Comparison of ENCODE assay signal across 9 cellular contexts in the genomic region with DNA sequence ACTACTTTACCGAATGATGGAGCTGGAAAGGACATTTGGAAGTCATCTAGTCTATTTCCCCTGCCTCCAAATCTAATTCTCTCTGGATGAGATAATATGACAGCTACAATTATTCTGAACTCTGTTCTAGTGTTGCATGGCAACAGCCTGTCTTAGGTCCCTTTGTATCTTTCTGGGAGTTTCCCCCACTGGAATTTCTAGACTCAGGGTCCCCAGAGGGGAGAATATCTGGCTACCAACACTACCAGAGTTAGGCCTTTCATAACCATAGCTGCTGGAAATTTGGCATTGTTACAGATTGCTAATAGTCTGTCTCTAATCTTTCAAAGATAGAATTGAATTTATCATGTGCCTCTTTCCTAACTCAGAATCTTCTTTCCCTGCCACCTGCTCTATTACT. TPM values are rescaled to one million over a fixed set of nuclear protein-coding genes. Genes with fewer than 3 reads are reported as not detected.
DNase-seq lines count a peak whose midpoint lies in the region; ATAC-seq and TF ChIP-seq lines count a peak whose summit lies in the region.
"Had no signal": no experiment of that assay in that cellular context is flagged by ENCODE, and none has a peak within 500 bp of the region (broad histone marks: within the 10 kb centered on the region; RNA-seq: fewer than 3 reads in every experiment).

No MANE protein-coding gene starts in this region.

- TF ChIP-seq POLR2A in NB4 (IDR thresholded peaks at IDR 0.05; ENCODE audit: extremely low read depth, insufficient read length) = no peak

- peaks cover 46 to 87% (median 56%) of the 10 kb centered on the region in 4 donors for H3K4me1 Mint-ChIP-seq in CD4-positive, alpha-beta memory T cell

- H3K9me3 Mint-ChIP-seq in CD4-positive, alpha-beta memory T cell = peaks cover 0 to 1% (median 0%) of the 10 kb centered on the region in 8 donors

- H3K4me3 ChIP-seq in CD4-positive, alpha-beta memory T cell (ENCODE audit: low read length in 2 of 2) = peak overlapping the region in 1 of 2 donors; percentile 13
- H3K4me3 ChIP-seq in NB4 (ENCODE audit: low read depth, low read length) (peak overlapping the region; percentile 66), rectal smooth muscle tissue (ENCODE audit: low read length) (no peak overlapping the region)
- H3K4me3 ChIP-seq in effector memory CD4-positive, alpha-beta T cell (ENCODE audit: insufficient read depth, low read depth, low read length, poor library complexity, severe bottlenecking) = no peak overlapping the region

- no peak for TF ChIP-seq CTCF in NB4 (IDR thresholded peaks at IDR 0.05; ENCODE audit: low read depth, low read length)

- peak overlapping the region; percentile 85 to 97 (median 94) for H3K4me3 Mint-ChIP-seq in CD4-positive, alpha-beta memory T cell

- no peaks in the 10 kb centered on the region for H3K27me3 Mint-ChIP-seq in CD4-positive, alpha-beta memory T cell

- no peak overlapping the region for H3K9ac ChIP-seq in rectal smooth muscle tissue (ENCODE audit: low read length)

- intact Hi-C loops in CD4-positive, alpha-beta memory T cell (cut with micrococcal nuclease) = loop anchor here (10.0 kb wide), 1 partner anchor 53 kb away; no protein-coding TSS in a partner anchor
- intact Hi-C loops in posterior vena cava (cut with DNase I) = loop anchor here in 1 of 2 donors (10.0 kb wide), 2 partner anchors 53 to 77 kb away; no protein-coding TSS in a partner anchor

- no peak for ATAC-seq in GM18511 (IDR thresholded peaks at IDR 0.05; ENCODE audit: unreplicated experiment)

- peak overlapping the region; percentile 67 for H3K27ac ChIP-seq in CD4-positive, alpha-beta memory T cell (ENCODE audit: low read depth, low read length)
- peak overlapping the region; percentile 68 for H3K27ac ChIP-seq in effector memory CD4-positive, alpha-beta T cell (ENCODE audit: insufficient read depth, low read length, poor library complexity, severe bottlenecking)
- H3K27ac ChIP-seq in rectal smooth muscle tissue (ENCODE audit: low read depth, low read length) = peak overlapping the region; percentile 56

- POLR2A ChIA-PET in CD4-positive, alpha-beta memory T cell (lab: Charles Lee; ENCODE audit: partially characterized antibody) = interaction anchor here (0.6 to 10.9 kb wide), 4 partner anchors 9 to 70 kb away, joined by 3 to 106 read pairs (median 4); no protein-coding TSS in a partner anchor

- H3K36me3 ChIP-seq in CD4-positive, alpha-beta memory T cell (ENCODE audit: insufficient read depth, low read length) = no peaks in the 10 kb centered on the region
- no peaks in the 10 kb centered on the region for H3K36me3 ChIP-seq in effector memory CD4-positive, alpha-beta T cell (ENCODE audit: control insufficient read depth, insufficient read depth, low read length)
- H3K36me3 ChIP-seq in rectal smooth muscle tissue (ENCODE audit: control insufficient read depth, insufficient read depth, low read length) = no peaks in the 10 kb centered on the region

- H3K36me3 Mint-ChIP-seq in CD4-positive, alpha-beta memory T cell = peaks cover 50 to 67% of the 10 kb centered on the region in 2 donors

- peak overlapping the region; percentile 19 to 89 (median 77) for H3K27ac Mint-ChIP-seq in CD4-positive, alpha-beta memory T cell

- DNase-seq in CD4-positive, alpha-beta memory T cell = no peak
- DNase-seq in NB4 (ENCODE audit: low read depth) (no peak), NCI-H1417 treated with DMSO at 0.1 percent for 48 hours (lab: John Stamatoyannopoulos, UW) (no peak), posterior vena cava (ENCODE audit: low spot score) (no peak), NCI-H1694 treated with DMSO at 0.1 percent for 48 hours (lab: John Stamatoyannopoulos, UW) (no peak)
- DNase-seq in effector memory CD4-positive, alpha-beta T cell = no peak
- DNase-seq: NCI-H1092 treated with DMSO at 0.1 percent for 48 hours had no signal

- H3K4me1 ChIP-seq in CD4-positive, alpha-beta memory T cell (ENCODE audit: insufficient read depth, low read length) = peaks cover 68% of the 10 kb centered on the region
- peaks cover 16% of the 10 kb centered on the region for H3K4me1 ChIP-seq in effector memory CD4-positive, alpha-beta T cell (ENCODE audit: control insufficient read depth, insufficient read depth, low read length, poor library complexity, severe bottlenecking)
- H3K4me1 ChIP-seq in rectal smooth muscle tissue (ENCODE audit: control insufficient read depth, insufficient read depth, low read length) = peaks cover 9% of the 10 kb centered on the region

- no peaks in the 10 kb centered on the region for H3K27me3 ChIP-seq in CD4-positive, alpha-beta memory T cell (ENCODE audit: insufficient read depth, low read length)
- H3K27me3 ChIP-seq in effector memory CD4-positive, alpha-beta T cell (replicated peaks; ENCODE audit: control insufficient read depth, insufficient read depth, low read length, poor library complexity, severe bottlenecking) = no peaks in the 10 kb centered on the region
- no peaks in the 10 kb centered on the region for H3K27me3 ChIP-seq in rectal smooth muscle tissue (ENCODE audit: control insufficient read depth, insufficient read depth, low read length)

- H3K9me3 ChIP-seq in CD4-positive, alpha-beta memory T cell (ENCODE audit: control insufficient read depth in 1 of 2, low read length in 2 of 2) = no peaks in the 10 kb centered on the region
- H3K9me3 ChIP-seq in effector memory CD4-positive, alpha-beta T cell (ENCODE audit: control insufficient read depth, low read length) = no peaks in the 10 kb centered on the region

- CTCF ChIA-PET in CD4-positive, alpha-beta memory T cell (lab: Charles Lee; ENCODE audit: partially characterized antibody) = interaction anchor here (0.9 to 1.2 kb wide), 3 partner anchors 14 to 76 kb away, joined by 3 to 4 read pairs (median 3); no protein-coding TSS in a partner anchor

RNA-seq across cellular contexts. Expression of gene MSN, which starts 4.5 kb away (rescaled TPM):
- 100 to 1,000 TPM; 334 to 343 TPM for total RNA-seq in CD4-positive, alpha-beta memory T cell
- 100 to 1,000 TPM; 594 to 669 TPM for polyA plus RNA-seq in CD4-positive, alpha-beta memory T cell
- 100 to 1,000 TPM; 342 to 478 TPM for total RNA-seq in posterior vena cava
